ENCODE assay signal across 3 cellular contexts in genomic region chr13:28379371-28380083, GRCh38.
A peak's percentile ranks its signal among the peaks of the same experiment; 100 is the strongest.
TF ChIP-seq lines count a peak whose summit lies in the region.

No MANE protein-coding gene starts in this region.

TF ChIP-seq in GM23338, 12 proteins besides CTCF, POLR2A, EP300 and RAD21 (continues in another document):
- TF ChIP-seq ZNF331 (CRISPR knock-in tag; IDR thresholded peaks at IDR 0.05; ENCODE audit: low read depth) (no peak), CREB1 (CRISPR knock-in tag; IDR thresholded peaks at IDR 0.05; ENCODE audit: low read depth) (no peak), REST (IDR thresholded peaks at IDR 0.05; ENCODE audit: unreplicated experiment) (no peak), ETS1 (IDR thresholded peaks at IDR 0.05) (no peak), JUNB (IDR thresholded peaks at IDR 0.05; ENCODE audit: unreplicated experiment) (no peak), ZNF114 (CRISPR knock-in tag; IDR thresholded peaks at IDR 0.05) (no peak), POLR2AphosphoS5 (IDR thresholded peaks at IDR 0.05; ENCODE audit: low read depth) (no peak), STAT1 (IDR thresholded peaks at IDR 0.05; ENCODE audit: unreplicated experiment) (no peak), EZH2phosphoT487 (IDR thresholded peaks at IDR 0.05; ENCODE audit: unreplicated experiment) (no peak), NANOG (IDR thresholded peaks at IDR 0.05; ENCODE audit: borderline replicate concordance) (no peak), EZH2 (IDR thresholded peaks at IDR 0.05; ENCODE audit: low read depth, unreplicated experiment) (no peak)

TF ChIP-seq in IMR-90, 13 proteins besides CTCF, POLR2A, EP300 and RAD21:
- no peak for TF ChIP-seq ELK1 (IDR thresholded peaks at IDR 0.05; ENCODE audit: borderline replicate concordance, low read depth, low read length)
- TF ChIP-seq NFE2L2 (IDR thresholded peaks at IDR 0.05; ENCODE audit: low read depth, low read length), result no peak
- no peak for TF ChIP-seq MAFK (IDR thresholded peaks at IDR 0.05; ENCODE audit: low read depth, low read length)
- no peak for TF ChIP-seq RFX5 (IDR thresholded peaks at IDR 0.05; ENCODE audit: low read depth, low read length)
- no peak for TF ChIP-seq MAZ (IDR thresholded peaks at IDR 0.05; ENCODE audit: borderline replicate concordance, low read depth, low read length)
- TF ChIP-seq BHLHE40 (IDR thresholded peaks at IDR 0.05; ENCODE audit: low read depth, low read length), result no peak
- no peak for TF ChIP-seq CEBPB (IDR thresholded peaks at IDR 0.05; ENCODE audit: low read depth, low read length)
- no peak for TF ChIP-seq CHD1 (IDR thresholded peaks at IDR 0.05; ENCODE audit: low read depth, low read length)
- no peak for TF ChIP-seq FOS (IDR thresholded peaks at IDR 0.05; ENCODE audit: low read depth, low read length)
- TF ChIP-seq SMC3 (IDR thresholded peaks at IDR 0.05; ENCODE audit: low read depth, low read length), result no peak
- TF ChIP-seq, protein P1, sequence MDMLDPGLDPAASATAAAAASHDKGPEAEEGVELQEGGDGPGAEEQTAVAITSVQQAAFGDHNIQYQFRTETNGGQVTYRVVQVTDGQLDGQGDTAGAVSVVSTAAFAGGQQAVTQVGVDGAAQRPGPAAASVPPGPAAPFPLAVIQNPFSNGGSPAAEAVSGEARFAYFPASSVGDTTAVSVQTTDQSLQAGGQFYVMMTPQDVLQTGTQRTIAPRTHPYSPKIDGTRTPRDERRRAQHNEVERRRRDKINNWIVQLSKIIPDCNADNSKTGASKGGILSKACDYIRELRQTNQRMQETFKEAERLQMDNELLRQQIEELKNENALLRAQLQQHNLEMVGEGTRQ (IDR thresholded peaks at IDR 0.05; ENCODE audit: low read depth, low read length), result no peak
- no peak for TF ChIP-seq MXI1 (IDR thresholded peaks at IDR 0.05; ENCODE audit: borderline replicate concordance, low read depth, low read length)
- no peak for TF ChIP-seq RCOR1 (IDR thresholded peaks at IDR 0.05; ENCODE audit: insufficient replicate concordance, low read length)
TF ChIP-seq in IMR-90: peak in this region for 0.

TF ChIP-seq in endothelial cell of umbilical vein, 7 proteins besides CTCF, POLR2A, EP300 and RAD21:
- TF ChIP-seq FOS (IDR thresholded peaks at IDR 0.05; ENCODE audit: borderline replicate concordance, insufficient read depth, low read length), result peak; percentile 62
- TF ChIP-seq MYC (IDR thresholded peaks at IDR 0.05; ENCODE audit: low read depth, low read length), result no peak
- TF ChIP-seq, protein P2, sequence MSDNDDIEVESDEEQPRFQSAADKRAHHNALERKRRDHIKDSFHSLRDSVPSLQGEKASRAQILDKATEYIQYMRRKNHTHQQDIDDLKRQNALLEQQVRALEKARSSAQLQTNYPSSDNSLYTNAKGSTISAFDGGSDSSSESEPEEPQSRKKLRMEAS (IDR thresholded peaks at IDR 0.05; ENCODE audit: insufficient read depth, insufficient read length), result no peak
- TF ChIP-seq GATA2 (IDR thresholded peaks at IDR 0.05; ENCODE audit: insufficient read depth, insufficient read length, low read depth, low read length), result peak; percentile 92
- TF ChIP-seq EZH2 (IDR thresholded peaks at IDR 0.05; ENCODE audit: borderline replicate concordance, low read depth, low read length, severe bottlenecking), result no peak
- peak; percentile 69 for TF ChIP-seq POLR2AphosphoS5 (IDR thresholded peaks at IDR 0.05; ENCODE audit: insufficient read depth, low read depth, low read length)
- TF ChIP-seq JUN (IDR thresholded peaks at IDR 0.05; ENCODE audit: borderline replicate concordance, insufficient read depth, insufficient read length, low read depth), result peak; percentile 62
